19 cellular contexts compared by ENCODE assay signal in genomic region chr3:152997526-152997925, GRCh38.
"Had no signal": no experiment of that assay in that cellular context is flagged by ENCODE, and none has a peak within 500 bp of the region (broad histone marks: within the 10 kb centered on the region; RNA-seq: fewer than 3 reads in every experiment).

No MANE protein-coding gene starts in this region.

- H3K9me3 ChIP-seq: esophagus muscularis mucosa, gastrocnemius medialis, heart right ventricle, left lung, lower lobe of right lung, mucosa of descending colon had no signal

- H3K4me3 ChIP-seq: coronary artery, esophagus muscularis mucosa, gastrocnemius medialis, heart right ventricle, left lung, lower lobe of right lung, mucosa of descending colon had no signal

- ATAC-seq: effector memory CD8-positive, alpha-beta T cell; foreskin keratinocyte; gastrocnemius medialis; heart right ventricle; left cardiac atrium; left lung; left ventricle myocardium superior; lower lobe of right lung; mucosa of descending colon; naive thymus-derived CD8-positive, alpha-beta T cell had no signal

- DNase-seq: effector CD8-positive, alpha-beta T cell; effector memory CD8-positive, alpha-beta T cell; endodermal cell; foreskin keratinocyte; gastrocnemius medialis; glutamatergic neuron; head of caudate nucleus; heart right ventricle; hippocampal formation; left cardiac atrium; left lung; left ventricle myocardium superior; lower lobe of right lung; mesenchymal stem cell; mucosa of descending colon; naive B cell; naive thymus-derived CD8-positive, alpha-beta T cell had no signal

- H3K4me1 ChIP-seq: esophagus muscularis mucosa, gastrocnemius medialis, heart right ventricle, left lung, lower lobe of right lung had no signal

- H3K27me3 ChIP-seq: esophagus muscularis mucosa, foreskin keratinocyte, gastrocnemius medialis, heart right ventricle, left lung had no signal

- H3K36me3 ChIP-seq: esophagus muscularis mucosa, gastrocnemius medialis, heart right ventricle, left lung, lower lobe of right lung had no signal
